Comparison of ENCODE assay signal across 26 cellular contexts in the genomic region with DNA sequence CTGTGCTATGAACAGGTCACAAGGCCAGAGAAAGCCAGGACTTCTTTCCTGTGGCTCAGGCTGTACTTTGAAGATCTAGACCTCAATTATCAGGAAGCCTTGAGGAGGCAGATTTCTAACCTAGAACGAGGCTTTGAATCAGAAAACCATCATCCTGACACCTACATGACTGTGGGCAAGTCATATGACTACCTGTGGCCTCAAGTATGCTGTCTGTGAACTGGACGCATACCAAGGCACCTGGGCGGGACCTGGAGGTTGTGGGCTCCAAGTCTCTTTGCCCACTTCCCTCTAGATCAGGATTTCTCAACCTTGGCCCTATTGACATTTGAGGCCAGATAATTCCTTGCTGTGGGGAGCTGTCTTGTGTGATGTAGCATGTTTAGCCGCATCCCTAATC.
"Had no signal": no experiment of that assay in that cellular context is flagged by ENCODE, and none has a peak within 500 bp of the region (broad histone marks: within the 10 kb centered on the region; RNA-seq: fewer than 3 reads in every experiment).

No MANE protein-coding gene starts in this region.

- H3K27ac ChIP-seq: adrenal gland, body of pancreas, cardiac muscle cell, colonic mucosa, epithelial cell of prostate, esophagus squamous epithelium, gastroesophageal sphincter, heart right ventricle had no signal

- H3K36me3 ChIP-seq: adrenal gland, cardiac muscle cell, colonic mucosa, esophagus squamous epithelium, gastroesophageal sphincter, heart right ventricle had no signal

- DNase-seq: activated CD4-positive, alpha-beta memory T cell treated with anti-CD3 and anti-CD28 coated beads, Interleukin-2, amount 10 ng/mL, durations not matched to agents 7 days and 5 days; activated CD4-positive, alpha-beta T cell treated with anti-CD3 and anti-CD28 coated beads for 1 hour; activated CD4-positive, alpha-beta T cell treated with anti-CD3 and anti-CD28 coated beads for 4 hours; activated CD4-positive, alpha-beta T cell treated with anti-CD3 and anti-CD28 coated beads, Interleukin-2, amount 10 ng/mL, durations not matched to agents 7 days and 5 days; activated CD4-positive, alpha-beta T cell treated with anti-CD3 and anti-CD28 coated beads, Interleukin-2, amount 50 U/mL, for 4 hours; activated effector memory CD4-positive, alpha-beta T cell treated with anti-CD3 and anti-CD28 coated beads, Interleukin-2, amount 50 U/mL, for 16 hours; activated naive CD4-positive, alpha-beta T cell treated with anti-CD3 and anti-CD28 coated beads for 36 hours; activated naive CD8-positive, alpha-beta T cell treated with anti-CD3 and anti-CD28 coated beads for 36 hours; activated naive CD8-positive, alpha-beta T cell treated with anti-CD3 and anti-CD28 coated beads, Interleukin-2, amount 50 U/mL, for 24 hours; activated T-cell treated with anti-CD3 and anti-CD28 coated beads, Interleukin-2, amount 50 U/mL, for 48 hours; adrenal gland; amygdala; aorta; body of pancreas; central memory CD4-positive, alpha-beta T cell; cerebellar nuclear complex; colonic mucosa; effector CD8-positive, alpha-beta T cell; esophagus squamous epithelium; foreskin melanocyte; heart right ventricle had no signal

- H3K4me3 ChIP-seq: adrenal gland, body of pancreas, cardiac muscle cell, colonic mucosa, esophagus squamous epithelium, gastroesophageal sphincter, heart right ventricle had no signal

- H3K27me3 ChIP-seq: body of pancreas, cardiac muscle cell, colonic mucosa, esophagus squamous epithelium, gastroesophageal sphincter, heart right ventricle had no signal

- FAIRE-seq: endometrium, endothelial cell of umbilical vein had no signal

- H3K9me3 ChIP-seq: adrenal gland, body of pancreas, colonic mucosa, esophagus squamous epithelium, gastroesophageal sphincter, heart right ventricle had no signal

- H3K4me1 ChIP-seq: adrenal gland, body of pancreas, colonic mucosa, gastroesophageal sphincter, heart right ventricle had no signal
